Comparison of ENCODE assay signal across 17 cellular contexts in the genomic region with DNA sequence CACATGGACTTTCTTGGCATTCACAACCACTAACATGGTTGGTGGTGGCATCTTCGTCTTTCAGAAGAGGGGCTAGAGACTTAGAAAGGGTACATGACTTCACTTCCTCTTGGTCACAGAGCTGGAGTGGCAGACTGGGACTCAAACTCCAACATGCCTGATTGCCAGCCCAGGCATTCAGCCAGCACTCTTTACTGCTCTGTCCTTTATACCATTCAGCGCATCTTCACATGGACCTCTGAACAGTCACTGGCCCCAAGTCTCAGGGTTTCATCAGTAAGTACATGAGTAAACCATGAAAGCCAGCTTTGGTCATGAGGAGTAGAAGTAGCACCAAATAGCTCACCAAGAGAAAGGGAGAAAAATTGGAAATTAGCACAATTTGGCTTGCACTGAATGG.
DNase-seq lines count a peak whose midpoint lies in the region; ATAC-seq, FAIRE-seq and TF ChIP-seq lines count a peak whose summit lies in the region.
"Had no signal": no experiment of that assay in that cellular context is flagged by ENCODE, and none has a peak within 500 bp of the region (broad histone marks: within the 10 kb centered on the region; RNA-seq: fewer than 3 reads in every experiment).

No MANE protein-coding gene starts in this region.

- no peaks in the 10 kb centered on the region for H3K27me3 Mint-ChIP-seq in activated CD4-positive, alpha-beta T cell treated with anti-CD3 and anti-CD28 coated beads for 36 hours
- no peaks in the 10 kb centered on the region for H3K27me3 Mint-ChIP-seq in activated CD4-positive, alpha-beta T cell treated with anti-CD3 and anti-CD28 coated beads, Interleukin-2, amount 10 ng/mL, durations not matched to agents 7 days and 5 days
- H3K27me3 Mint-ChIP-seq in astrocyte (ENCODE audit: low read depth, unreplicated experiment): no peaks in the 10 kb centered on the region
- H3K27me3 Mint-ChIP-seq in osteocyte (ENCODE audit: unreplicated experiment): no peaks in the 10 kb centered on the region
- H3K27me3 Mint-ChIP-seq: type B pancreatic cell had no signal

- H3K4me1 ChIP-seq in PC-3 (ENCODE audit: insufficient read depth, low read length) (peaks cover 43% of the 10 kb centered on the region), astrocyte (ENCODE audit: insufficient read depth, low read length) (peaks cover 39% of the 10 kb centered on the region), HAP-1 (no peaks in the 10 kb centered on the region; the same call in 1 of the 2 replicates)

- peaks cover 12% of the 10 kb centered on the region for H4K20me1 ChIP-seq in PC-3 (ENCODE audit: low read length)
- H4K20me1 ChIP-seq in astrocyte (ENCODE audit: insufficient read depth, low read length): peaks cover 74% of the 10 kb centered on the region

- no peaks in the 10 kb centered on the region for H3K27me3 ChIP-seq in PC-3 (ENCODE audit: low read length)
- no peaks in the 10 kb centered on the region for H3K27me3 ChIP-seq in astrocyte (ENCODE audit: insufficient read depth, low read length)
- no peaks in the 10 kb centered on the region for H3K27me3 ChIP-seq in HAP-1 (ENCODE audit: low read depth)
- H3K27me3 ChIP-seq: gastroesophageal sphincter had no signal

- FAIRE-seq in astrocyte (lab: Jason Lieb, UNC): no peak

- no peaks in the 10 kb centered on the region for H3K9me3 ChIP-seq in PC-3 (ENCODE audit: low read length)
- no peaks in the 10 kb centered on the region for H3K9me3 ChIP-seq in astrocyte (ENCODE audit: insufficient read depth, low read depth, low read length)
- H3K9me3 ChIP-seq in HAP-1: no peaks in the 10 kb centered on the region
- H3K9me3 ChIP-seq: gastroesophageal sphincter had no signal

- H3K27ac ChIP-seq in PC-3 (ENCODE audit: low read length) (peak overlapping the region; percentile 3; the same call in 1 of the 2 replicates), astrocyte (ENCODE audit: low read depth, low read length) (peak overlapping the region; percentile 7)
- H3K27ac ChIP-seq: 22Rv1 had no signal

- CTCF ChIA-PET in activated CD4-positive, alpha-beta T cell treated with anti-CD3 and anti-CD28 coated beads for 36 hours (lab: Charles Lee): interaction anchor here (1.0 to 1.9 kb wide), 3 partner anchors 8 to 16 kb away, joined by 3 to 7 read pairs (median 3); no protein-coding TSS in a partner anchor
- CTCF ChIA-PET in activated CD4-positive, alpha-beta T cell treated with anti-CD3 and anti-CD28 coated beads, Interleukin-2, amount 10 ng/mL, durations not matched to agents 7 days and 5 days (lab: Charles Lee): interaction anchor here (4.0 to 5.8 kb wide), 3 partner anchors 8 to 15 kb away, joined by 12 to 36 read pairs (median 17); no protein-coding TSS in a partner anchor
- CTCF ChIA-PET in PC-3 (lab: Charles Lee): interaction anchor here (0.6 kb wide), 1 partner anchor 99 kb away, joined by 3 read pairs; no protein-coding TSS in a partner anchor

- no peak overlapping the region for H2AFZ ChIP-seq in PC-3 (ENCODE audit: low read length)
- no peak overlapping the region for H2AFZ ChIP-seq in astrocyte (ENCODE audit: low read depth, low read length)

- H3K4me3 Mint-ChIP-seq in activated CD4-positive, alpha-beta T cell treated with anti-CD3 and anti-CD28 coated beads for 36 hours: no peak overlapping the region
- no peak overlapping the region for H3K4me3 Mint-ChIP-seq in activated CD4-positive, alpha-beta T cell treated with anti-CD3 and anti-CD28 coated beads, Interleukin-2, amount 10 ng/mL, durations not matched to agents 7 days and 5 days
- no peak overlapping the region for H3K4me3 Mint-ChIP-seq in astrocyte (ENCODE audit: unreplicated experiment)
- no peak overlapping the region for H3K4me3 Mint-ChIP-seq in osteocyte (ENCODE audit: unreplicated experiment)
- H3K4me3 Mint-ChIP-seq: nephron, type B pancreatic cell had no signal

- H3K9me3 Mint-ChIP-seq in activated CD4-positive, alpha-beta T cell treated with anti-CD3 and anti-CD28 coated beads for 36 hours (ENCODE audit: low read depth): no peaks in the 10 kb centered on the region
- H3K9me3 Mint-ChIP-seq in activated CD4-positive, alpha-beta T cell treated with anti-CD3 and anti-CD28 coated beads, Interleukin-2, amount 10 ng/mL, durations not matched to agents 7 days and 5 days: no peaks in the 10 kb centered on the region
- H3K9me3 Mint-ChIP-seq in astrocyte (ENCODE audit: unreplicated experiment) (no peaks in the 10 kb centered on the region), osteocyte (ENCODE audit: unreplicated experiment) (no peaks in the 10 kb centered on the region)
- H3K9me3 Mint-ChIP-seq: nephron, type B pancreatic cell had no signal

- in situ Hi-C loops in HAP-1 (cut with MboI; ENCODE audit: low sequenced_read_pairs): no loop called here

- POLR2A ChIA-PET in activated CD4-positive, alpha-beta T cell treated with anti-CD3 and anti-CD28 coated beads for 36 hours (lab: Charles Lee): no interaction called here
- POLR2A ChIA-PET in activated CD4-positive, alpha-beta T cell treated with anti-CD3 and anti-CD28 coated beads, Interleukin-2, amount 10 ng/mL, durations not matched to agents 7 days and 5 days (lab: Charles Lee): no interaction called here
- POLR2A ChIA-PET in PC-3 (lab: Charles Lee; ENCODE audit: unreplicated experiment): no interaction called here

- H3K79me2 ChIP-seq in PC-3 (ENCODE audit: low read length) (peaks cover 75% of the 10 kb centered on the region), astrocyte (ENCODE audit: insufficient read depth, low read length) (peaks cover 96% of the 10 kb centered on the region)

- no peak overlapping the region for H3K9ac ChIP-seq in PC-3 (ENCODE audit: low read length)
- no peak overlapping the region for H3K9ac ChIP-seq in astrocyte (ENCODE audit: low read length)

- intact Hi-C loops in activated CD4-positive, alpha-beta T cell treated with anti-CD3 and anti-CD28 coated beads for 36 hours (cut with DNase I, micrococcal nuclease): no loop called here
- intact Hi-C loops in PC-3 (cut with micrococcal nuclease): no loop called here

- H3K9me2 ChIP-seq in PC-3 (replicated peaks; ENCODE audit: low read length): no peaks in the 10 kb centered on the region

- H3K4me2 ChIP-seq in PC-3 (ENCODE audit: low read length) (no peak overlapping the region), astrocyte (ENCODE audit: low read length) (no peak overlapping the region)

- peak overlapping the region; percentile 44 for H3K27ac Mint-ChIP-seq in activated CD4-positive, alpha-beta T cell treated with anti-CD3 and anti-CD28 coated beads for 36 hours
- no peak overlapping the region for H3K27ac Mint-ChIP-seq in activated CD4-positive, alpha-beta T cell treated with anti-CD3 and anti-CD28 coated beads, Interleukin-2, amount 10 ng/mL, durations not matched to agents 7 days and 5 days
- H3K27ac Mint-ChIP-seq in astrocyte (ENCODE audit: unreplicated experiment) (peak overlapping the region; percentile 18), osteocyte (ENCODE audit: unreplicated experiment) (peak overlapping the region; percentile 44)
- H3K27ac Mint-ChIP-seq: nephron, type B pancreatic cell had no signal

- peaks cover 83% of the 10 kb centered on the region for H3K36me3 Mint-ChIP-seq in activated CD4-positive, alpha-beta T cell treated with anti-CD3 and anti-CD28 coated beads for 36 hours (ENCODE audit: low read depth)
- peaks cover 54% of the 10 kb centered on the region for H3K36me3 Mint-ChIP-seq in activated CD4-positive, alpha-beta T cell treated with anti-CD3 and anti-CD28 coated beads, Interleukin-2, amount 10 ng/mL, durations not matched to agents 7 days and 5 days (ENCODE audit: low read depth)
- H3K36me3 Mint-ChIP-seq in astrocyte (ENCODE audit: low read depth, unreplicated experiment): peaks cover 40% of the 10 kb centered on the region
- peaks cover 55% of the 10 kb centered on the region for H3K36me3 Mint-ChIP-seq in osteocyte (ENCODE audit: unreplicated experiment)
- H3K36me3 Mint-ChIP-seq: type B pancreatic cell had no signal

- DNase-seq in activated CD4-positive, alpha-beta T cell treated with anti-CD3 and anti-CD28 coated beads for 36 hours: no peak
- no peak for DNase-seq in activated CD4-positive, alpha-beta T cell treated with anti-CD3 and anti-CD28 coated beads, Interleukin-2, amount 10 ng/mL, durations not matched to agents 7 days and 5 days
- DNase-seq in PC-3 (peak; percentile 7), astrocyte (ENCODE audit: low read depth) (no peak), osteocyte (ENCODE audit: extremely low spot score, unreplicated experiment) (no peak), HAP-1 (ENCODE audit: low spot score in 2 of 2) (no peak)
- DNase-seq: COR-L47, dermis blood vessel endothelial cell, kidney glomerular epithelial cell, NCI-H2081 had no signal

- ATAC-seq in activated CD4-positive, alpha-beta T cell treated with anti-CD3 and anti-CD28 coated beads for 36 hours: no peak
- ATAC-seq in PC-3 (no peak), HG02852 (IDR thresholded peaks at IDR 0.05; ENCODE audit: unreplicated experiment) (no peak), GM19395 (IDR thresholded peaks at IDR 0.05; ENCODE audit: unreplicated experiment) (no peak)
- ATAC-seq: activated CD4-positive, CD25-positive, alpha-beta regulatory T cell treated with anti-CD3 and anti-CD28 coated beads, Interleukin-2, amount 50 U/mL, for 24 hours; gastroesophageal sphincter had no signal

- H3K4me1 Mint-ChIP-seq in activated CD4-positive, alpha-beta T cell treated with anti-CD3 and anti-CD28 coated beads for 36 hours: peaks cover 51% of the 10 kb centered on the region
- H3K4me1 Mint-ChIP-seq in activated CD4-positive, alpha-beta T cell treated with anti-CD3 and anti-CD28 coated beads, Interleukin-2, amount 10 ng/mL, durations not matched to agents 7 days and 5 days: peaks cover 25% of the 10 kb centered on the region
- H3K4me1 Mint-ChIP-seq in astrocyte (ENCODE audit: low read depth, unreplicated experiment) (peaks cover 63% of the 10 kb centered on the region), osteocyte (ENCODE audit: unreplicated experiment) (peaks cover 56% of the 10 kb centered on the region)

- H3F3A ChIP-seq in PC-3 (ENCODE audit: low read length, unreplicated experiment): peaks cover 34% of the 10 kb centered on the region

- no TSS peak for BruUV-seq in PC-3 (replicated peaks; lab: Mats Ljungman, UMichigan)

- H3K4me3 ChIP-seq in PC-3 (ENCODE audit: low read length) (no peak overlapping the region), astrocyte (ENCODE audit: insufficient read depth, low read depth, low read length) (no peak overlapping the region), HAP-1 (no peak overlapping the region)
- H3K4me3 ChIP-seq: gastroesophageal sphincter had no signal

- TF ChIP-seq CTCF in PC-3 (conservative IDR thresholded peaks at IDR 0.05; ENCODE audit: low read depth, low read length) (no peak), astrocyte (IDR thresholded peaks at IDR 0.05; ENCODE audit: insufficient read depth, low read depth, low read length) (no peak), osteocyte (IDR thresholded peaks at IDR 0.05) (no peak)

- peaks cover 87% of the 10 kb centered on the region for H3K36me3 ChIP-seq in PC-3 (ENCODE audit: low read depth, low read length)
- H3K36me3 ChIP-seq in astrocyte (ENCODE audit: insufficient read depth, low read length): peaks cover 82% of the 10 kb centered on the region
- peaks cover 19% of the 10 kb centered on the region for H3K36me3 ChIP-seq in HAP-1 (replicated peaks)
